In genomic region chr21:32569261-32570230, GRCh38 we compare ENCODE assay signal across 1 cellular context.
TF ChIP-seq lines count a peak whose summit lies in the region.

No MANE protein-coding gene starts in this region.

TF ChIP-seq in IMR-90, 13 proteins besides CTCF, POLR2A, EP300 and RAD21 (continued from another document):
- no peak for TF ChIP-seq ELK1 (IDR thresholded peaks at IDR 0.05; ENCODE audit: borderline replicate concordance, low read depth, low read length)
- TF ChIP-seq SMC3 (IDR thresholded peaks at IDR 0.05; ENCODE audit: low read depth, low read length), result peak; percentile 76
- TF ChIP-seq MXI1 (IDR thresholded peaks at IDR 0.05; ENCODE audit: borderline replicate concordance, low read depth, low read length), result peak; percentile 40; the same call in 1 of the 2 replicates
- TF ChIP-seq RCOR1 (IDR thresholded peaks at IDR 0.05; ENCODE audit: insufficient replicate concordance, low read length), result peak; percentile 56
- no peak for TF ChIP-seq FOS (IDR thresholded peaks at IDR 0.05; ENCODE audit: low read depth, low read length)
- peak; percentile 17; the same call in 1 of the 2 replicates for TF ChIP-seq BHLHE40 (IDR thresholded peaks at IDR 0.05; ENCODE audit: low read depth, low read length)
- TF ChIP-seq MAFK (IDR thresholded peaks at IDR 0.05; ENCODE audit: low read depth, low read length), result no peak
- no peak for TF ChIP-seq CEBPB (IDR thresholded peaks at IDR 0.05; ENCODE audit: low read depth, low read length)
